Comparison of ENCODE assay signal across 13 cellular contexts in genomic region chr1:19366599-19367315, GRCh38. TPM values are rescaled to one million over a fixed set of nuclear protein-coding genes. Genes with fewer than 3 reads are reported as not detected.
A peak's percentile ranks its signal among the peaks of the same experiment; 100 is the strongest.
DNase-seq lines count a peak whose midpoint lies in the region; TF ChIP-seq lines count a peak whose summit lies in the region.
"Had no signal": no experiment of that assay in that cellular context is flagged by ENCODE, and none has a peak within 500 bp of the region (broad histone marks: within the 10 kb centered on the region; RNA-seq: fewer than 3 reads in every experiment).

No MANE protein-coding gene starts in this region.

- H3K27me3 ChIP-seq in esophagus muscularis mucosa = no peaks in the 10 kb centered on the region
- H3K27me3 ChIP-seq in brain microvascular endothelial cell (replicated peaks) = no peaks in the 10 kb centered on the region
- H3K27me3 ChIP-seq in transverse colon = no peaks in the 10 kb centered on the region
- H3K27me3 ChIP-seq: gastrocnemius medialis, right atrium auricular region had no signal

- TF ChIP-seq EP300 in esophagus muscularis mucosa (IDR thresholded peaks at IDR 0.05) (no peak), transverse colon (IDR thresholded peaks at IDR 0.05; ENCODE audit: low read depth) (no peak)

- 92% methylated on average over 11 of the region's 11 CpGs for WGBS in esophagus muscularis mucosa
- 59 to 73% methylated on average over 5 to 11 of the region's 11 CpGs for whole genome bisulfite sequencing in transverse colon (ENCODE audit: low coverage in 1 of 2), 2 donors

- TF ChIP-seq CTCF in HFFc6 (IDR thresholded peaks at IDR 0.05) (no peak), esophagus muscularis mucosa (IDR thresholded peaks at IDR 0.05) (no peak), brain microvascular endothelial cell (IDR thresholded peaks at IDR 0.05; ENCODE audit: low read depth, low read length, missing control alignments) (no peak), transverse colon (IDR thresholded peaks at IDR 0.05) (no peak)

- H3K36me3 ChIP-seq in esophagus muscularis mucosa (peaks cover 0 to 22% (median 16%) of the 10 kb centered on the region in 4 donors), brain microvascular endothelial cell (replicated peaks) (peaks cover 40% of the 10 kb centered on the region), transverse colon (no peaks in the 10 kb centered on the region)
- H3K36me3 ChIP-seq: gastrocnemius medialis had no signal

- H3K4me3 ChIP-seq in esophagus muscularis mucosa (no peak overlapping the region), skin epidermis (no peak overlapping the region), brain microvascular endothelial cell (ENCODE audit: low read depth, low read length) (no peak overlapping the region), transverse colon (no peak overlapping the region)
- H3K4me3 ChIP-seq: gastrocnemius medialis, right atrium auricular region had no signal

- H3K36me3 Mint-ChIP-seq in HFFc6 (ENCODE audit: low read depth) = peaks cover 11% of the 10 kb centered on the region

- TF ChIP-seq POLR2A in esophagus muscularis mucosa (IDR thresholded peaks at IDR 0.05; ENCODE audit: low read depth) (no peak), transverse colon (IDR thresholded peaks at IDR 0.05) (no peak)

- H3K4me3 Mint-ChIP-seq in HFFc6 = no peak overlapping the region

- H3K9me3 ChIP-seq in esophagus muscularis mucosa (no peaks in the 10 kb centered on the region), transverse colon (no peaks in the 10 kb centered on the region)
- H3K9me3 ChIP-seq: gastrocnemius medialis, right atrium auricular region had no signal

- H3K9me3 Mint-ChIP-seq in HFFc6 = no peaks in the 10 kb centered on the region

- in situ Hi-C loops in SK-MEL-5 (cut with HindIII; ENCODE audit: low pct_unique_long_range_greater_than_20kb, low sequenced_read_pairs) = no loop called here
- in situ Hi-C loops in brain microvascular endothelial cell (cut with HindIII; ENCODE audit: low pct_ligation_motif_present, low sequenced_read_pairs) = no loop called here
- in situ Hi-C loops in transverse colon (cut with MboI; ENCODE audit: low pct_ligation_motif_present in 1 of 4, low pct_unique_long_range_greater_than_20kb in 1 of 4, low sequenced_read_pairs in 3 of 4) = no loop called here

- H3K27ac Mint-ChIP-seq in HFFc6 = peak overlapping the region; percentile 36

- H3K4me1 ChIP-seq in esophagus muscularis mucosa (peaks cover 44 to 85% (median 73%) of the 10 kb centered on the region in 4 donors), transverse colon (peaks cover 0 to 30% (median 17%) of the 10 kb centered on the region in 4 donors)

- H3K27ac ChIP-seq in esophagus muscularis mucosa (replicated peaks in 1 of 4) (peak overlapping the region; percentile 41 to 66 (median 58)), skin epidermis (peak overlapping the region in 14 of 21 experiments; percentile 0 to 75 (median 30)), brain microvascular endothelial cell (no peak overlapping the region), transverse colon (peak overlapping the region in 1 of 4 donors; percentile 24)
- H3K27ac ChIP-seq: gastrocnemius medialis, right atrium auricular region had no signal

- DNase-seq in HFFc6 = no peak
- peak; percentile 14 for DNase-seq in SK-MEL-5 (ENCODE audit: low read depth, low spot score)
- DNase-seq in esophagus muscularis mucosa (ENCODE audit: extremely low spot score) = no peak
- DNase-seq in brain microvascular endothelial cell = no peak
- DNase-seq in NCI-H2227 (lab: John Stamatoyannopoulos, UW; ENCODE audit: unreplicated experiment) = no peak
- DNase-seq in transverse colon = no peak
- DNase-seq: gastrocnemius medialis; islet precursor cell; NCI-H1694; SHP77; stimulated activated CD4-positive, alpha-beta T cell treated with anti-CD3 and anti-CD28 coated beads, Interleukin-4, amount 100 ng/mL, for 1 hour had no signal

- intact Hi-C loops in esophagus muscularis mucosa (cut with DNase I) (no loop called here), transverse colon (cut with DNase I; ENCODE audit: low total_unique reads) (no loop called here)

- peaks cover 10% of the 10 kb centered on the region for H3K27me3 Mint-ChIP-seq in HFFc6 (ENCODE audit: insufficient read depth)

- peaks cover 26% of the 10 kb centered on the region for H3K4me1 Mint-ChIP-seq in HFFc6 (ENCODE audit: low read depth)

RNA-seq across cellular contexts. Expression of gene SLC66A1, which starts 54.6 kb away (rescaled TPM):
- total RNA-seq in HFFc6 (2021; fragmentation: NEBNext Ultra II Directional; extraction: Animal tissue kit (Norgen Biotek cat#: 25700)) = 10 to 100 TPM; 13.3 to 15.6 (median 14.2) TPM
- total RNA-seq in SK-MEL-5 (2014; rRNA removed; shearing (Covaris generic)) = 30.8 and 32.3 TPM in 2 replicates
- 39.7 and 43.2 TPM in 2 replicates for polyA plus RNA-seq in SK-MEL-5 (2015; cell fraction: cytosol; rRNA removed)
- 30.5 and 49.8 TPM in 2 replicates for polyA plus RNA-seq in SK-MEL-5 (2015; cell fraction: nucleus; rRNA removed)
- total RNA-seq in esophagus muscularis mucosa (10 to 100 TPM in 3 of 4 donors, 1 to 10 TPM in 1; 10.0 to 16.5 (median 11.3) TPM), transverse colon (10 to 100 TPM; 19.1 to 53.9 (median 35.3) TPM)

RNA-seq across cellular contexts. Expression of gene AKR7A2, which starts 54.8 kb away (rescaled TPM):
- total RNA-seq in HFFc6 (2021; fragmentation: NEBNext Ultra II Directional; extraction: Animal tissue kit (Norgen Biotek cat#: 25700)) = 10 to 100 TPM; 62.8 to 74.2 (median 69.4) TPM
- total RNA-seq in SK-MEL-5 (2014; rRNA removed; shearing (Covaris generic)) = 72.5 and 74.1 TPM in 2 replicates
- 99.0 and 108 TPM in 2 replicates for polyA plus RNA-seq in SK-MEL-5 (2015; cell fraction: cytosol; rRNA removed)
- 20.8 and 23.7 TPM in 2 replicates for polyA plus RNA-seq in SK-MEL-5 (2015; cell fraction: nucleus; rRNA removed)
- total RNA-seq in esophagus muscularis mucosa (10 to 100 TPM; 45.2 to 68.2 (median 59.6) TPM), transverse colon (100 to 1,000 TPM in 2 of 4 donors, 10 to 100 TPM in 2; 64.7 to 169 (median 112) TPM)
